Comparison of ENCODE assay signal across 11 cellular contexts in the genomic region with DNA sequence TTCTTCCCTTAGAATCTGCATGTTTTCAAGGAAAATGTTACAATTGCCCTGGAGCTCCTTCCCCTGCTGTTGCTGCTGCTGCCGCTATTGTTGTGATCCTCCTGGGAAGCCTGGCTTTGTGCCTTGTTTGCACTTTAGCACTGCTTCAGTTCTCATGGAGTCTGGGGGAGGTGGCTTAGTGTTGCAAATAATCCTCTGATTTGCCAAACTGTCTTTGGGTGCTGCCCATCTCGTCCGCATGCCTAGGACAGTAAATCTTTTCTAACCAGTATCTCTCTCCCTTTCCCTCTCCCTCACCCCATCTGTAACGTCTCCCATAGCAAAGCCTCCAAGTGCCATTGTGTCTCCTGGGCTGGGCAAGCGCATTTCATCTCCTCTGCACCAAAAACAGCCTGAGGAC.
DNase-seq lines count a peak whose midpoint lies in the region; ATAC-seq lines count a peak whose summit lies in the region.
"Had no signal": no experiment of that assay in that cellular context is flagged by ENCODE, and none has a peak within 500 bp of the region (broad histone marks: within the 10 kb centered on the region; RNA-seq: fewer than 3 reads in every experiment).

No MANE protein-coding gene starts in this region.

- no peak for ATAC-seq in HG02981 (IDR thresholded peaks at IDR 0.05; ENCODE audit: unreplicated experiment)
- no peak for ATAC-seq in HG03045 (IDR thresholded peaks at IDR 0.05; ENCODE audit: unreplicated experiment)

- peak; percentile 83 for DNase-seq in Ammon's horn (ENCODE audit: low spot score)
- peak; percentile 89 for DNase-seq in NCI-H1092 treated with DMSO at 0.1 percent for 48 hours (lab: John Stamatoyannopoulos, UW)
- DNase-seq in amniotic epithelial cell (ENCODE audit: low read depth), result peak; percentile 40
- DNase-seq in iris pigment epithelial cell (ENCODE audit: low read depth), result peak; percentile 18
- no peak for DNase-seq in LoVo (ENCODE audit: low spot score)
- no peak for DNase-seq in AG08395 (ENCODE audit: low spot score)
- DNase-seq: activated CD4-positive, alpha-beta T cell treated with anti-CD3 and anti-CD28 coated beads for 4 hours; colonic mucosa; stimulated activated CD4-positive, alpha-beta T cell treated with anti-CD3 and anti-CD28 coated beads, Interleukin-4, amount 100 ng/mL, for 24 hours had no signal

Comparison
In these comparisons a context has a peak if more than half of its experiments do, and no peak if none do; other contexts are left out.
1. DNase-seq: peak in Ammon's horn (single experiment), NCI-H1092 treated with DMSO at 0.1 percent for 48 hours (single experiment), amniotic epithelial cell (single experiment) and iris pigment epithelial cell (single experiment); none in LoVo (single experiment) and AG08395 (single experiment).